ENCODE assay signal across 20 cellular contexts in the genomic region with DNA sequence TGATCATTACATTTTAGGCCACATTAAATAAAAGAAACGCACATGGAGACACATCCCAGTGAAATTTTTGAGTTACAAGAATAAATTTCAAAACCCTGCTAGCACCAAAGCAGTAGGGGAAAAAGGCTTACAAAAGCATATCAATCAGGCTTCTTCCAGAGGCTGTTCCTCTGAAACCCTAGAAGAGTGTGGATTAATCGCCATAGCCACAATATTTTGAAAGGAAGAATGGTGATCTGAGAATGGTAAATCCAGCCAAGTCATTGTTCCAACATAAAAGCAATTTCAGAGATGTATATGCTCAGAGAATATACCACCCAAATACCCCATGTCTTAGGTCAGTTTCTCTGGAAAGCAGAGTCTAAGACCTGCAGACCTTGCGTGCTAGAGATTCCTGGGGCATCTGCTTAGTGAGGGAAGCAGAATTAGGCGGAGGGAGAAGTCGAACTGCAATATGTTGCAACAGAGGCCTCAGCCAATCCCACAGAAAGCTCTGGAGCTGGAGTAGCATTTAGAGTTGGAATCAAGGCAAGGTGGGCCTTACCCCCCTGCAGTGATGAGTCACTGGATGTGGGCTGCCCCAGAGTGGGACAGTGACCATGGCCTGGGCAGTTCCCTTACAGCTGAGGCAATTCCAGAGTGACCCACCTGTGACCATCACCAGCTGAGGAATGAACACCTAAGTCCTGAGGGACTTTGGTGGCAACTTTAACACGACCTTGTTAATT.
"Had no signal": no experiment of that assay in that cellular context is flagged by ENCODE, and none has a peak within 500 bp of the region (broad histone marks: within the 10 kb centered on the region; RNA-seq: fewer than 3 reads in every experiment).

No MANE protein-coding gene starts in this region.

- H3K4me3 ChIP-seq: colonic mucosa, heart left ventricle, pancreas, stomach, thoracic aorta, transverse colon had no signal

- DNase-seq: colonic mucosa; effector memory CD4-positive, alpha-beta T cell; heart left ventricle; hippocampal formation; kidney glomerular epithelial cell; naive thymus-derived CD4-positive, alpha-beta T cell; occipital lobe; pancreas; right cardiac atrium; small intestine; stimulated activated CD4-positive, alpha-beta T cell treated with anti-CD3 and anti-CD28 coated beads, Interleukin-12 subunit alpha, Interleukin-12 subunit beta, amount 100 ng/mL, for 4 hours; stimulated activated naive CD4-positive, alpha-beta T cell; stomach; substantia nigra; transverse colon had no signal

- H3K36me3 ChIP-seq: colonic mucosa, heart left ventricle, pancreas, stomach, thoracic aorta, transverse colon had no signal

- H3K27ac Mint-ChIP-seq: naive thymus-derived CD4-positive, alpha-beta T cell; progenitor cell of endocrine pancreas had no signal

- H3K36me3 Mint-ChIP-seq: naive thymus-derived CD4-positive, alpha-beta T cell had no signal

- H3K4me3 Mint-ChIP-seq: naive thymus-derived CD4-positive, alpha-beta T cell; neural crest cell had no signal

- H3K4me1 Mint-ChIP-seq: naive thymus-derived CD4-positive, alpha-beta T cell; neural crest cell had no signal

- FAIRE-seq: islet of Langerhans, pancreas, small intestine had no signal

- H3K9me3 ChIP-seq: colonic mucosa, pancreas, stomach, thoracic aorta, transverse colon had no signal

- H3K4me1 ChIP-seq: colonic mucosa, foreskin keratinocyte, heart left ventricle, pancreas, stomach, transverse colon had no signal

- H3K27ac ChIP-seq: colonic mucosa, foreskin keratinocyte, heart left ventricle, pancreas, stomach, thoracic aorta, transverse colon had no signal

- H3K27me3 ChIP-seq: colonic mucosa, foreskin keratinocyte, heart left ventricle, pancreas, stomach, transverse colon had no signal
